Comparison of ENCODE assay signal across 38 cellular contexts in the genomic region with DNA sequence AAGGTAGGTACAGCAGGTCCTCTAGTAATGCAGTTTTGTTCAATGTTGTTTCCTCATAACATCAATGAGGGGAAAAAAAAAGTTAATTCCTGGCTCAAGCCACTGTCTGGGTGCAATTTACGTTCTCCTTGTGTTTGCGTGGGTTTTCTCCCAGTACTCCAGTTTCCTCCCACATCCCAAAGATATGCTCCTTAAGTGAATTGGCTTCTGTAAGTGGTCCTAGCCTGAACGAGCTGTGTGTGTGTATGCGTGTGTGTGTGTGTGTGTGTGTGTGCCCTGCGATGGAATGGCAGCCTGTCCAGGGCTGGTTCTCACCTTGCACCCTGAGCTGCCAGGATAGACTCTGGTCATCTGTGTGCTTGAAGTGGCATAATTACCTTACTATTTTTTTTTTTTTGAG.
"Had no signal": no experiment of that assay in that cellular context is flagged by ENCODE, and none has a peak within 500 bp of the region (broad histone marks: within the 10 kb centered on the region; RNA-seq: fewer than 3 reads in every experiment).

No MANE protein-coding gene starts in this region.

- H3K4me1 ChIP-seq: adrenal gland, ascending aorta, body of pancreas, breast epithelium had no signal

- H3K27ac Mint-ChIP-seq: activated naive CD4-positive, alpha-beta T cell treated with anti-CD3 and anti-CD28 coated beads for 36 hours; activated naive CD4-positive, alpha-beta T cell treated with anti-CD3 and anti-CD28 coated beads, Interleukin-2, amount 10 ng/mL, durations not matched to agents 7 days and 5 days; activated naive CD4-positive, alpha-beta T cell treated with anti-CD3 and anti-CD28 coated beads, Interleukin-2, amount 50 U/mL, for 24 hours; activated naive CD4-positive, alpha-beta T cell treated with anti-CD3 and anti-CD28 coated beads, Interleukin-2, amount 50 U/mL, for 72 hours; activated naive CD8-positive, alpha-beta T cell; activated naive CD8-positive, alpha-beta T cell treated with anti-CD3 and anti-CD28 coated beads for 36 hours; activated naive CD8-positive, alpha-beta T cell treated with anti-CD3 and anti-CD28 coated beads, Interleukin-2, amount 10 ng/mL, durations not matched to agents 7 days and 5 days; activated naive CD8-positive, alpha-beta T cell treated with anti-CD3 and anti-CD28 coated beads, Interleukin-2, amount 50 U/mL, for 24 hours; activated T-cell treated with anti-CD3 and anti-CD28 coated beads, Interleukin-2, amount 50 U/mL, for 24 hours; activated T-cell treated with anti-CD3 and anti-CD28 coated beads, Interleukin-2, amount 50 U/mL, for 72 hours; activated T-helper 1 cell treated with anti-CD3 and anti-CD28 coated beads, Interleukin-12 subunit alpha, Interleukin-12 subunit beta, Interleukin-2, Interleukin-4 antibody, amounts not matched to agents 30 ng/mL and 10 ng/mL and 1 ng/mL, durations not matched to agents 14 hours and 24 hours and 36 hours; activated T-helper 17 cell treated with anti-CD3 and anti-CD28 coated beads, Interleukin-2, amount 50 U/mL, for 72 hours; activated T-helper 2 cell treated with anti-CD3 and anti-CD28 coated beads, Interferon-gamma antibody, Interleukin-2, Interleukin-4, amounts not matched to agents 10 μg/mL and 5 μg/mL and 100 μg/mL, durations not matched to agents 14 hours and 24 hours and 36 hours had no signal

- H3K27me3 ChIP-seq: adrenal gland, ascending aorta, body of pancreas, brain microvascular endothelial cell, breast epithelium, cardiac muscle cell had no signal

- H3K9me3 Mint-ChIP-seq: activated naive CD4-positive, alpha-beta T cell treated with anti-CD3 and anti-CD28 coated beads, Interleukin-2, amount 10 ng/mL, durations not matched to agents 7 days and 5 days; activated naive CD8-positive, alpha-beta T cell treated with anti-CD3 and anti-CD28 coated beads, Interleukin-2, amount 10 ng/mL, durations not matched to agents 7 days and 5 days; brain; central memory CD8-positive, alpha-beta T cell had no signal

- H3K4me3 Mint-ChIP-seq: activated naive CD4-positive, alpha-beta T cell treated with anti-CD3 and anti-CD28 coated beads for 36 hours; activated naive CD4-positive, alpha-beta T cell treated with anti-CD3 and anti-CD28 coated beads, Interleukin-2, amount 10 ng/mL, durations not matched to agents 7 days and 5 days; activated naive CD4-positive, alpha-beta T cell treated with anti-CD3 and anti-CD28 coated beads, Interleukin-2, amount 50 U/mL, for 24 hours; activated naive CD8-positive, alpha-beta T cell; activated naive CD8-positive, alpha-beta T cell treated with anti-CD3 and anti-CD28 coated beads for 36 hours; activated naive CD8-positive, alpha-beta T cell treated with anti-CD3 and anti-CD28 coated beads, Interleukin-2, amount 10 ng/mL, durations not matched to agents 7 days and 5 days; activated naive CD8-positive, alpha-beta T cell treated with anti-CD3 and anti-CD28 coated beads, Interleukin-2, amount 50 U/mL, for 24 hours; activated T-cell treated with anti-CD3 and anti-CD28 coated beads, Interleukin-2, amount 50 U/mL, for 24 hours; activated T-cell treated with anti-CD3 and anti-CD28 coated beads, Interleukin-2, amount 50 U/mL, for 4 hours; activated T-cell treated with anti-CD3 and anti-CD28 coated beads, Interleukin-2, amount 50 U/mL, for 72 hours; activated T-helper 1 cell treated with anti-CD3 and anti-CD28 coated beads, Interleukin-12 subunit alpha, Interleukin-12 subunit beta, Interleukin-2, Interleukin-4 antibody, amounts not matched to agents 30 ng/mL and 10 ng/mL and 1 ng/mL, durations not matched to agents 14 hours and 24 hours and 36 hours; activated T-helper 17 cell treated with anti-CD3 and anti-CD28 coated beads, Interleukin-2, amount 50 U/mL, for 72 hours; central memory CD8-positive, alpha-beta T cell had no signal

- H3K27ac ChIP-seq: adrenal gland, ascending aorta, body of pancreas, brain microvascular endothelial cell, breast epithelium, cardiac muscle cell had no signal

- H3K4me1 Mint-ChIP-seq: activated naive CD4-positive, alpha-beta T cell treated with anti-CD3 and anti-CD28 coated beads, Interleukin-2, amount 10 ng/mL, durations not matched to agents 7 days and 5 days; activated naive CD8-positive, alpha-beta T cell treated with anti-CD3 and anti-CD28 coated beads, Interleukin-2, amount 10 ng/mL, durations not matched to agents 7 days and 5 days; central memory CD8-positive, alpha-beta T cell had no signal

- H3K36me3 Mint-ChIP-seq: activated naive CD4-positive, alpha-beta T cell treated with anti-CD3 and anti-CD28 coated beads, Interleukin-2, amount 10 ng/mL, durations not matched to agents 7 days and 5 days; activated naive CD4-positive, alpha-beta T cell treated with anti-CD3 and anti-CD28 coated beads, Interleukin-2, amount 50 U/mL, for 24 hours; activated naive CD8-positive, alpha-beta T cell; activated naive CD8-positive, alpha-beta T cell treated with anti-CD3 and anti-CD28 coated beads, Interleukin-2, amount 10 ng/mL, durations not matched to agents 7 days and 5 days had no signal

- DNase-seq: activated effector memory CD4-positive, alpha-beta T cell treated with anti-CD3 and anti-CD28 coated beads, Interleukin-2, amount 50 U/mL, for 16 hours; activated effector memory CD4-positive, alpha-beta T cell treated with Interleukin-2 at 50 U/mL for 16 hours; activated gamma-delta T cell; activated gamma-delta T cell treated with Interleukin-2 at 50 U/mL for 16 hours; activated naive CD4-positive, alpha-beta T cell; activated naive CD4-positive, alpha-beta T cell treated with anti-CD3 and anti-CD28 coated beads for 36 hours; activated naive CD4-positive, alpha-beta T cell treated with anti-CD3 and anti-CD28 coated beads, Interleukin-2, amount 10 ng/mL, durations not matched to agents 7 days and 5 days; activated naive CD4-positive, alpha-beta T cell treated with anti-CD3 and anti-CD28 coated beads, Interleukin-2, amount 50 U/mL, for 16 hours; activated naive CD4-positive, alpha-beta T cell treated with Interleukin-2 at 50 U/mL for 16 hours; activated naive CD8-positive, alpha-beta T cell treated with anti-CD3 and anti-CD28 coated beads for 36 hours; activated naive CD8-positive, alpha-beta T cell treated with anti-CD3 and anti-CD28 coated beads, Interleukin-2, amount 10 ng/mL, durations not matched to agents 7 days and 5 days; activated naive CD8-positive, alpha-beta T cell treated with anti-CD3 and anti-CD28 coated beads, Interleukin-2, amount 50 U/mL, for 24 hours; activated T-cell treated with anti-CD3 and anti-CD28 coated beads for 4 hours; activated T-cell treated with anti-CD3 and anti-CD28 coated beads, Interleukin-2, amount 50 U/mL, for 1 hour; activated T-cell treated with anti-CD3 and anti-CD28 coated beads, Interleukin-2, amount 50 U/mL, for 24 hours; activated T-cell treated with anti-CD3 and anti-CD28 coated beads, Interleukin-2, amount 50 U/mL, for 4 hours; activated T-cell treated with anti-CD3 and anti-CD28 coated beads, Interleukin-2, amount 50 U/mL, for 48 hours; activated T-cell treated with anti-CD3 and anti-CD28 coated beads, Interleukin-2, amount 50 U/mL, for 72 hours; adrenal gland; amniotic stem cell; amygdala; anterior cingulate cortex; aorta; body of pancreas; brain microvascular endothelial cell; central memory CD4-positive, alpha-beta T cell; cerebellar nuclear complex had no signal

- H3K36me3 ChIP-seq: adrenal gland, ascending aorta, brain microvascular endothelial cell, breast epithelium, cardiac muscle cell had no signal

- ATAC-seq: activated naive CD4-positive, alpha-beta T cell treated with anti-CD3 and anti-CD28 coated beads, Interleukin-2, amount 50 U/mL, for 72 hours; activated naive CD8-positive, alpha-beta T cell treated with anti-CD3 and anti-CD28 coated beads, Interleukin-2, amount 50 U/mL, for 24 hours; activated T-cell treated with anti-CD3 and anti-CD28 coated beads, Interleukin-2, amount 50 U/mL, for 4 hours; activated T-cell treated with anti-CD3 and anti-CD28 coated beads, Interleukin-2, amount 50 U/mL, for 72 hours; activated T-helper 17 cell treated with anti-CD3 and anti-CD28 coated beads, Interleukin-2, amount 50 U/mL, for 72 hours; body of pancreas had no signal

- H3K4me3 ChIP-seq: adrenal gland, ascending aorta, body of pancreas, breast epithelium, cardiac muscle cell had no signal

- H3K9me3 ChIP-seq: ascending aorta, body of pancreas, breast epithelium had no signal

- H3K27me3 Mint-ChIP-seq: activated naive CD8-positive, alpha-beta T cell treated with anti-CD3 and anti-CD28 coated beads for 36 hours; brain had no signal
